1 cellular context compared by ENCODE assay signal in genomic region chr1:172746091-172746949, GRCh38.
A peak's percentile ranks its signal among the peaks of the same experiment; 100 is the strongest.
TF ChIP-seq lines count a peak whose summit lies in the region.

No MANE protein-coding gene starts in this region.

TF ChIP-seq in GM12878, 131 proteins besides CTCF, POLR2A, EP300 and RAD21 (continued from another document):
- TF ChIP-seq PKNOX1 (IDR thresholded peaks at IDR 0.05) (no peak), BCL3 (IDR thresholded peaks at IDR 0.05; ENCODE audit: borderline replicate concordance, insufficient read depth, low read depth, low read length, poor library complexity, severe bottlenecking) (peak; percentile 71), SP1 (IDR thresholded peaks at IDR 0.05; ENCODE audit: low read depth, low read length) (peak; percentile 37), RCOR1 (conservative IDR thresholded peaks at IDR 0.05; ENCODE audit: low read depth, low read length) (0 out of 2 replicates have a peak, but pooled peaks have one; percentile 78), SMAD5 (IDR thresholded peaks at IDR 0.05; ENCODE audit: low read depth) (no peak), USF1 (IDR thresholded peaks at IDR 0.05; ENCODE audit: borderline replicate concordance, extremely low read length, insufficient read depth, low read depth, low read length) (no peak), SKIL (IDR thresholded peaks at IDR 0.05; ENCODE audit: low read depth, poor library complexity, severe bottlenecking) (peak; percentile 57), ZNF24 (IDR thresholded peaks at IDR 0.05) (no peak), TBL1XR1 (IDR thresholded peaks at IDR 0.05; ENCODE audit: low read depth, low read length) (peak; percentile 96), TCF3 (IDR thresholded peaks at IDR 0.05; ENCODE audit: borderline replicate concordance, insufficient read depth, low read depth, low read length) (peak; percentile 76; the same call in 1 of the 2 replicates), POU2F2 (IDR thresholded peaks at IDR 0.05; ENCODE audit: borderline replicate concordance, low read depth, low read length) (peak; percentile 80; the same call in 2 of the 3 replicates), FOXK2 (IDR thresholded peaks at IDR 0.05) (no peak)
